Comparison of ENCODE assay signal across 22 cellular contexts in genomic region chr22:23058481-23059336, GRCh38. TPM values are rescaled to one million over a fixed set of nuclear protein-coding genes. Genes with fewer than 3 reads are reported as not detected.
DNase-seq lines count a peak whose midpoint lies in the region; ATAC-seq and TF ChIP-seq lines count a peak whose summit lies in the region.
"Had no signal": no experiment of that assay in that cellular context is flagged by ENCODE, and none has a peak within 500 bp of the region (broad histone marks: within the 10 kb centered on the region; RNA-seq: fewer than 3 reads in every experiment).

No MANE protein-coding gene starts in this region.

- no peaks in the 10 kb centered on the region for H3K36me3 ChIP-seq in H7 (replicated peaks; ENCODE audit: control insufficient read depth, insufficient read depth, low read length)
- no peaks in the 10 kb centered on the region for H3K36me3 ChIP-seq in spleen
- H3K36me3 ChIP-seq in BE2C, result no peaks in the 10 kb centered on the region
- H3K36me3 ChIP-seq: heart left ventricle had no signal

- intact Hi-C loops in activated CD4-positive, alpha-beta memory T cell treated with anti-CD3 and anti-CD28 coated beads for 36 hours (cut with micrococcal nuclease), result no loop called here
- intact Hi-C loops in spleen (cut with DNase I; ENCODE audit: low total_unique reads), result no loop called here

- H3K9me3 Mint-ChIP-seq in activated CD4-positive, alpha-beta memory T cell treated with anti-CD3 and anti-CD28 coated beads for 36 hours, result peaks cover 7% of the 10 kb centered on the region
- H3K9me3 Mint-ChIP-seq in activated CD4-positive, alpha-beta memory T cell treated with anti-CD3 and anti-CD28 coated beads, Interleukin-2, amount 10 ng/mL, durations not matched to agents 7 days and 5 days, result no peaks in the 10 kb centered on the region
- H3K9me3 Mint-ChIP-seq: activated CD4-positive, alpha-beta T cell treated with anti-CD3 and anti-CD28 coated beads, Interleukin-2, amount 10 ng/mL, durations not matched to agents 24 days and 14 days had no signal

- H3K4me3 ChIP-seq in H7 (ENCODE audit: insufficient read depth, low read depth, low read length) (no peak overlapping the region), spleen (no peak overlapping the region), BE2C (ENCODE audit: low read depth, low read length) (no peak overlapping the region)
- H3K4me3 ChIP-seq: body of pancreas, heart left ventricle had no signal

- CTCF ChIA-PET in activated CD4-positive, alpha-beta memory T cell treated with anti-CD3 and anti-CD28 coated beads for 36 hours (lab: Charles Lee), result interaction anchor here (1.6 kb wide), 1 partner anchor 99 kb away, joined by 6 read pairs; no protein-coding TSS in a partner anchor
- CTCF ChIA-PET in activated CD4-positive, alpha-beta memory T cell treated with anti-CD3 and anti-CD28 coated beads, Interleukin-2, amount 10 ng/mL, durations not matched to agents 7 days and 5 days (lab: Charles Lee), result interaction anchor here (0.6 kb wide), 1 partner anchor 65 kb away, joined by 3 read pairs; no protein-coding TSS in a partner anchor

- DNase-seq in activated CD4-positive, alpha-beta memory T cell treated with anti-CD3 and anti-CD28 coated beads for 36 hours, result peak; percentile 3
- DNase-seq in activated CD4-positive, alpha-beta memory T cell treated with anti-CD3 and anti-CD28 coated beads, Interleukin-2, amount 10 ng/mL, durations not matched to agents 7 days and 5 days, result no peak
- DNase-seq in H7, result peak; percentile 4
- DNase-seq in activated T-cell treated with anti-CD3 and anti-CD28 coated beads, Interleukin-2, amount 50 U/mL, for 48 hours, result peak; percentile 8 to 9
- peak; percentile 48 for DNase-seq in spleen
- no peak for DNase-seq in NOMO-1 treated with DMSO at 0.1 percent for 48 hours (lab: John Stamatoyannopoulos, UW; ENCODE audit: unreplicated experiment)
- no peak for DNase-seq in BE2C
- DNase-seq: activated CD4-positive, alpha-beta T cell treated with anti-CD3 and anti-CD28 coated beads, Interleukin-2, amount 10 ng/mL, durations not matched to agents 24 days and 14 days; body of pancreas; DMS 273 treated with DMSO at 0.1 percent for 48 hours; immature natural killer cell; KG1; MV-4-11; NCI-H187; NCI-H2227 treated with DMSO at 0.1 percent for 48 hours; NCI-H82; stimulated activated CD4-positive, alpha-beta T cell treated with anti-CD3 and anti-CD28 coated beads, Interleukin-1b, Interleukin-23, amount 100 ng/mL, for 48 hours; stimulated activated naive CD8-positive, alpha-beta T cell treated with anti-CD3 and anti-CD28 coated beads, Interleukin-15, Interleukin-2, amounts not matched to agents 100 U/mL and 50 U/mL, for 24 hours had no signal

- H3K4me3 Mint-ChIP-seq in activated CD4-positive, alpha-beta memory T cell treated with anti-CD3 and anti-CD28 coated beads for 36 hours, result no peak overlapping the region
- H3K4me3 Mint-ChIP-seq in activated CD4-positive, alpha-beta memory T cell treated with anti-CD3 and anti-CD28 coated beads, Interleukin-2, amount 10 ng/mL, durations not matched to agents 7 days and 5 days, result no peak overlapping the region
- H3K4me3 Mint-ChIP-seq: activated CD4-positive, alpha-beta T cell treated with anti-CD3 and anti-CD28 coated beads, Interleukin-2, amount 10 ng/mL, durations not matched to agents 24 days and 14 days; CD14-positive monocyte; immature natural killer cell had no signal

- peaks cover 3% of the 10 kb centered on the region for H3K36me3 Mint-ChIP-seq in activated CD4-positive, alpha-beta memory T cell treated with anti-CD3 and anti-CD28 coated beads for 36 hours
- no peaks in the 10 kb centered on the region for H3K36me3 Mint-ChIP-seq in activated CD4-positive, alpha-beta memory T cell treated with anti-CD3 and anti-CD28 coated beads, Interleukin-2, amount 10 ng/mL, durations not matched to agents 7 days and 5 days (ENCODE audit: low read depth)
- H3K36me3 Mint-ChIP-seq: CD14-positive monocyte had no signal

- no peaks in the 10 kb centered on the region for H3K4me1 Mint-ChIP-seq in activated CD4-positive, alpha-beta memory T cell treated with anti-CD3 and anti-CD28 coated beads for 36 hours (ENCODE audit: low read depth)
- no peaks in the 10 kb centered on the region for H3K4me1 Mint-ChIP-seq in activated CD4-positive, alpha-beta memory T cell treated with anti-CD3 and anti-CD28 coated beads, Interleukin-2, amount 10 ng/mL, durations not matched to agents 7 days and 5 days
- H3K4me1 Mint-ChIP-seq: CD14-positive monocyte, immature natural killer cell had no signal

- H3K27ac ChIP-seq in spleen, result no peak overlapping the region
- H3K27ac ChIP-seq: body of pancreas, heart left ventricle had no signal

- H3K4me1 ChIP-seq in spleen (peaks cover 0 to 13% (median 0%) of the 10 kb centered on the region in 6 donors), BE2C (no peaks in the 10 kb centered on the region)
- H3K4me1 ChIP-seq: body of pancreas, heart left ventricle had no signal

- peaks cover 1% of the 10 kb centered on the region for H3K27me3 Mint-ChIP-seq in activated CD4-positive, alpha-beta memory T cell treated with anti-CD3 and anti-CD28 coated beads for 36 hours
- peaks cover 14% of the 10 kb centered on the region for H3K27me3 Mint-ChIP-seq in activated CD4-positive, alpha-beta memory T cell treated with anti-CD3 and anti-CD28 coated beads, Interleukin-2, amount 10 ng/mL, durations not matched to agents 7 days and 5 days

- 66 to 82% (median 77%) methylated on average over 10 to 11 of the region's 11 CpGs for WGBS in spleen, 5 donors

- ATAC-seq in HG02759 (IDR thresholded peaks at IDR 0.05; ENCODE audit: unreplicated experiment), result no peak
- ATAC-seq: body of pancreas; heart left ventricle; SK-N-SH treated with all-trans-retinoic acid at 6 μM for 48 hours; stimulated activated naive CD8-positive, alpha-beta T cell treated with anti-CD3 and anti-CD28 coated beads, Interleukin-15, Interleukin-2, amounts not matched to agents 100 U/mL and 50 U/mL, for 24 hours had no signal

- no peak for TF ChIP-seq POLR2A in spleen (IDR thresholded peaks at IDR 0.05)

- peaks cover 0 to 20% (median 13%) of the 10 kb centered on the region in 8 donors for H3K9me3 ChIP-seq in spleen
- H3K9me3 ChIP-seq in BE2C, result no peaks in the 10 kb centered on the region; the same call in 1 of the 2 replicates
- H3K9me3 ChIP-seq: body of pancreas had no signal

- TF ChIP-seq CTCF in spleen (IDR thresholded peaks at IDR 0.05 in 8 of 11, conservative IDR thresholded peaks at IDR 0.05 in 3 of 11), result no peak
- TF ChIP-seq CTCF in BE2C (IDR thresholded peaks at IDR 0.05; ENCODE audit: low read depth, low read length), result no peak

- no peak overlapping the region for H3K27ac Mint-ChIP-seq in activated CD4-positive, alpha-beta memory T cell treated with anti-CD3 and anti-CD28 coated beads for 36 hours
- H3K27ac Mint-ChIP-seq in activated CD4-positive, alpha-beta memory T cell treated with anti-CD3 and anti-CD28 coated beads, Interleukin-2, amount 10 ng/mL, durations not matched to agents 7 days and 5 days, result no peak overlapping the region
- H3K27ac Mint-ChIP-seq: activated CD4-positive, alpha-beta T cell treated with anti-CD3 and anti-CD28 coated beads, Interleukin-2, amount 10 ng/mL, durations not matched to agents 24 days and 14 days; CD14-positive monocyte; immature natural killer cell had no signal

- H3K27me3 ChIP-seq in H7 (ENCODE audit: control insufficient read depth, insufficient read depth, low read length) (no peaks in the 10 kb centered on the region), spleen (replicated peaks in 1 of 7) (no peaks in the 10 kb centered on the region), BE2C (no peaks in the 10 kb centered on the region)
- H3K27me3 ChIP-seq: body of pancreas, heart left ventricle had no signal

- POLR2A ChIA-PET in activated CD4-positive, alpha-beta memory T cell treated with anti-CD3 and anti-CD28 coated beads for 36 hours (lab: Charles Lee), result no interaction called here
- POLR2A ChIA-PET in activated CD4-positive, alpha-beta memory T cell treated with anti-CD3 and anti-CD28 coated beads, Interleukin-2, amount 10 ng/mL, durations not matched to agents 7 days and 5 days (lab: Charles Lee), result no interaction called here

RNA-seq across cellular contexts. Expression of gene GNAZ, which starts 11.6 kb away (rescaled TPM):
- total RNA-seq in activated CD4-positive, alpha-beta memory T cell treated with anti-CD3 and anti-CD28 coated beads for 36 hours, result 1 to 10 TPM; 1.6 to 2.2 TPM
- total RNA-seq in activated CD4-positive, alpha-beta memory T cell treated with anti-CD3 and anti-CD28 coated beads, Interleukin-2, amount 10 ng/mL, durations not matched to agents 7 days and 5 days, result under 1 TPM; 0.28 to 0.53 TPM
- 18.0 and 24.4 TPM in 2 replicates for total RNA-seq in H7 (2014; rRNA removed; shearing (Covaris generic))
- total RNA-seq in spleen, result 10 to 100 TPM in 2 of 7 donors, 1 to 10 TPM in 5; 4.4 to 11.8 (median 7.6) TPM
- polyA plus RNA-seq in spleen, result 1 to 10 TPM; 2.3 to 5.7 (median 2.8) TPM
- polyA plus RNA-seq in BE2C (2012; ENCODE audit: insufficient read depth, insufficient read length, low read depth), result 23.0 TPM

Comparison
In these comparisons a context has a peak if more than half of its experiments do, and no peak if none do; other contexts are left out.
1. DNase-seq: peak in activated CD4-positive, alpha-beta memory T cell treated with anti-CD3 and anti-CD28 coated beads for 36 hours (single experiment), H7 (single experiment), activated T-cell treated with anti-CD3 and anti-CD28 coated beads, Interleukin-2, amount 50 U/mL, for 48 hours (2 of 2) and spleen (single experiment); none in activated CD4-positive, alpha-beta memory T cell treated with anti-CD3 and anti-CD28 coated beads, Interleukin-2, amount 10 ng/mL, durations not matched to agents 7 days and 5 days (single experiment), NOMO-1 treated with DMSO at 0.1 percent for 48 hours (single experiment) and BE2C (single experiment).